ENCODE assay signal across 10 cellular contexts in the genomic region with DNA sequence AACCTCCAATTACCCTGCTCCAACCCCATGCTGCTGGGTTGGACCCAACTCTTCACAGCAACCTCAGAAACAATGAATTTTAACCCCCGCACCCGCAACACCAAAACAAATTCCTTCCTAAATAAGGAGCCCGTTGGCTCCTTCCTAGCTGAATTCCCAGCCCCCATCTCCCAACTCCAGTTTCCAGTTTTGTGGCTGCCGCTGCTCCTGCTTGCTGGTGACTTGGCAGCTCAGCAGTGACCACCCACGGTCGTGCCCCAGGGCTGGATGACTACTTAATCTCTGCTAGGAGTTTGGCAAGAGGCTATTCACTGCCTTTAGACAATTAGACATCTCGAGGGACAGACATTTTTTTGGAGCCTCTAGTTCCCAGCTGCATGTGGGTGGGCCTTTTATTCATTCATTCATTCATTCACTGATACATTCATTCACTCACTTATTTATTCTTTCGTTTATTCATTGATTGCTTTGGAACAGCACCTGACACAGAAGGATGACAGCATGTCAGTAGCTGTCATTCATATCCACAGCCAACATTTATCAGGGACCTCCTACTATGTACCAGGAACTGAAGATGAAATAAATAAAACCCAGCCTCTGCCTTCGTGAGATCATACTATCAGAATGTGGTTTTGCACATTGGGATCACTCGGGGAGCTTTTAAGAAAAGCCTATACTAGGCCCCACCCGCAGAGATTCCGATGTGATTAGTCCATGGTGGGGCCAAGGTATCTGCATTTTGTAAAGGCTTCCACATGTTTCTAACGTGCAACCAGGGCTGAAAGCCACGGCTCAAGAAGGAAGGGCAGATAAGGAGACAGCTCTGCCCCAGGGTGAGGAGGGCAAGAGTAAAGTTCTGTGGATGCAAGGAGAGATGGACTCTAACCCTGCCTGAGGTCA.
DNase-seq lines count a peak whose midpoint lies in the region; ATAC-seq and TF ChIP-seq lines count a peak whose summit lies in the region.
"Had no signal": no experiment of that assay in that cellular context is flagged by ENCODE, and none has a peak within 500 bp of the region (broad histone marks: within the 10 kb centered on the region; RNA-seq: fewer than 3 reads in every experiment).

No MANE protein-coding gene starts in this region.

- 50 to 63% methylated on average over 9 to 14 of the region's 14 CpGs for WGBS in endodermal cell (ENCODE audit: insufficient coverage in 1 of 2, insufficient read length in 1 of 2), 2 experiments

- H3K4me3 ChIP-seq in endodermal cell (ENCODE audit: low read length) = peak overlapping the region; percentile 20

- H3K27ac Mint-ChIP-seq in endodermal cell = peak overlapping the region; percentile 46
- no peak overlapping the region for H3K27ac Mint-ChIP-seq in activated CD8-positive, alpha-beta memory T cell treated with anti-CD3 and anti-CD28 coated beads, Interleukin-2, amount 10 ng/mL, durations not matched to agents 7 days and 5 days

- peak overlapping the region; percentile 83 for H3K27ac ChIP-seq in endodermal cell (ENCODE audit: low read depth, low read length)

- no peaks in the 10 kb centered on the region for H3K9me3 Mint-ChIP-seq in endodermal cell
- H3K9me3 Mint-ChIP-seq in activated CD8-positive, alpha-beta memory T cell treated with anti-CD3 and anti-CD28 coated beads, Interleukin-2, amount 10 ng/mL, durations not matched to agents 7 days and 5 days (ENCODE audit: low read depth) = no peaks in the 10 kb centered on the region

- H3K36me3 Mint-ChIP-seq in endodermal cell (ENCODE audit: low read depth) = no peaks in the 10 kb centered on the region
- no peaks in the 10 kb centered on the region for H3K36me3 Mint-ChIP-seq in activated CD8-positive, alpha-beta memory T cell treated with anti-CD3 and anti-CD28 coated beads, Interleukin-2, amount 10 ng/mL, durations not matched to agents 7 days and 5 days

- CTCF ChIA-PET in activated CD8-positive, alpha-beta memory T cell treated with anti-CD3 and anti-CD28 coated beads, Interleukin-2, amount 10 ng/mL, durations not matched to agents 7 days and 5 days (lab: Charles Lee) = no interaction called here

- TF ChIP-seq CTCF in AG09319 (IDR thresholded peaks at IDR 0.05; ENCODE audit: low read depth, low read length) (no peak), endodermal cell (conservative IDR thresholded peaks at IDR 0.05) (no peak)

- no peaks in the 10 kb centered on the region for H3K27me3 ChIP-seq in endodermal cell (ENCODE audit: control insufficient read depth, insufficient read depth, low read length, poor library complexity, severe bottlenecking)

- ATAC-seq in activated CD8-positive, alpha-beta memory T cell treated with anti-CD3 and anti-CD28 coated beads, Interleukin-2, amount 10 ng/mL, durations not matched to agents 7 days and 5 days = no peak

- DNase-seq in AG09319 (ENCODE audit: extremely low read depth, low read depth) (peak; percentile 89), LoVo (ENCODE audit: low spot score) (peak; percentile 21), endodermal cell (peak; percentile 80), mucosa of gallbladder (ENCODE audit: low spot score) (peak; percentile 52), DMS53 (lab: John Stamatoyannopoulos, UW) (no peak), SHP77 (lab: John Stamatoyannopoulos, UW) (no peak)
- no peak for DNase-seq in activated CD4-positive, alpha-beta T cell treated with anti-CD3 and anti-CD28 coated beads for 4 hours
- no peak for DNase-seq in activated CD8-positive, alpha-beta memory T cell treated with anti-CD3 and anti-CD28 coated beads, Interleukin-2, amount 10 ng/mL, durations not matched to agents 7 days and 5 days
- DNase-seq: DND-41, naive B cell had no signal

- H3K9me3 ChIP-seq in endodermal cell (ENCODE audit: control insufficient read depth, low read length) = no peaks in the 10 kb centered on the region

- H3K36me3 ChIP-seq in endodermal cell (ENCODE audit: control insufficient read depth, insufficient read depth, low read length) = no peaks in the 10 kb centered on the region

- H3K4me1 ChIP-seq in endodermal cell (ENCODE audit: control insufficient read depth, insufficient read depth, low read length) = peaks cover 24% of the 10 kb centered on the region

- no peaks in the 10 kb centered on the region for H3K27me3 Mint-ChIP-seq in endodermal cell (ENCODE audit: insufficient read depth)
- no peaks in the 10 kb centered on the region for H3K27me3 Mint-ChIP-seq in activated CD8-positive, alpha-beta memory T cell treated with anti-CD3 and anti-CD28 coated beads, Interleukin-2, amount 10 ng/mL, durations not matched to agents 7 days and 5 days

- peak overlapping the region; percentile 3 for H3K9ac ChIP-seq in endodermal cell (ENCODE audit: extremely low read depth, low read length, poor library complexity, severe bottlenecking)

- peaks cover 29% of the 10 kb centered on the region for H3K4me1 Mint-ChIP-seq in endodermal cell
- no peaks in the 10 kb centered on the region for H3K4me1 Mint-ChIP-seq in activated CD8-positive, alpha-beta memory T cell treated with anti-CD3 and anti-CD28 coated beads, Interleukin-2, amount 10 ng/mL, durations not matched to agents 7 days and 5 days
- H3K4me1 Mint-ChIP-seq: naive B cell had no signal

- no peak overlapping the region for H3K4me3 Mint-ChIP-seq in endodermal cell
- H3K4me3 Mint-ChIP-seq in activated CD8-positive, alpha-beta memory T cell treated with anti-CD3 and anti-CD28 coated beads, Interleukin-2, amount 10 ng/mL, durations not matched to agents 7 days and 5 days = no peak overlapping the region
- H3K4me3 Mint-ChIP-seq: naive B cell had no signal

Comparison
In these comparisons a context has a peak if more than half of its experiments do, and no peak if none do; other contexts are left out.
1. DNase-seq: peak in AG09319 (single experiment), LoVo (single experiment), endodermal cell (single experiment) and mucosa of gallbladder (single experiment); none in activated CD4-positive, alpha-beta T cell treated with anti-CD3 and anti-CD28 coated beads for 4 hours (0 of 2), DMS53 (single experiment), activated CD8-positive, alpha-beta memory T cell treated with anti-CD3 and anti-CD28 coated beads, Interleukin-2, amount 10 ng/mL, durations not matched to agents 7 days and 5 days (single experiment) and SHP77 (0 of 2).